Comparison of ENCODE assay signal across 8 cellular contexts in the genomic region with DNA sequence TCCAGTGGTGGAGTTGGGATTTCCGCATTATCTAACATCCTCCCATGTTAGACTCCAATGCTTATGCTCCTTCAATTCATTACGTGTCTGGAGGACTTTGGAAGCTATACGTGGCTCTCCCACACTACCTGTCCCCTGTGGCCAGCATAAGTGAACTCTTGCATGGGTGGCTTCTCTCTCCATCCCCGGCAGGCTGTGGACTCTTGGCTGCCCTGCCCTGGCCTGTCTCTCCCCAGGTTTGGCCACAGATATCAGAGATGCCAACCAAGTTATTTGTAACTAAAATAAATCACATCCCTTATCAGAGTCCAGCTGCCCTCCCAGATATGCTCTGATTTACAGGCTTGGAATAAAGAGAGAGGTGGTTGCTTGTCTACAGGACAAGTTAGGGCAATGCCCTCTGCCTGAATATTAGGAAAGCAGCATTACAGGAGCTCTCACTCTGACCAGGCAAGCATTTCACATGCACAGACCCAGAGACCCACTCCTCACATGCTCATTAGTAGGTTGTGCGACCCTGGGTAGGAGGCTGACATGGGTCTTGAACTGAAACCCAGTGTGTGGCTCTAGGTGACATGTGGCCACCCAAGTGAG. TPM values are rescaled to one million over a fixed set of nuclear protein-coding genes. Genes with fewer than 3 reads are reported as not detected.
DNase-seq lines count a peak whose midpoint lies in the region; ATAC-seq, FAIRE-seq and TF ChIP-seq lines count a peak whose summit lies in the region.

No MANE protein-coding gene starts in this region.

- H3K4me1 ChIP-seq in CD4-positive, alpha-beta memory T cell (ENCODE audit: insufficient read depth, low read length): peaks cover 67% of the 10 kb centered on the region
- peaks cover 25% of the 10 kb centered on the region for H3K4me1 ChIP-seq in rectal smooth muscle tissue (ENCODE audit: control insufficient read depth, insufficient read depth, low read length)

- intact Hi-C loops in CD4-positive, alpha-beta memory T cell (cut with micrococcal nuclease): loop anchor here (1.0 to 5.0 kb wide), 8 partner anchors 9 to 249 kb away; partner anchors contain the start of genes APIP and PDHX

- no peak for FAIRE-seq in bronchial epithelial cell (lab: Jason Lieb, UNC)

- H3K9me3 Mint-ChIP-seq in CD4-positive, alpha-beta memory T cell: no peaks in the 10 kb centered on the region

- CTCF ChIA-PET in CD4-positive, alpha-beta memory T cell (lab: Charles Lee; ENCODE audit: partially characterized antibody): interaction anchor here (1.0 to 10.3 kb wide), 4 partner anchors 11 to 144 kb away, joined by 3 to 151 read pairs (median 4); no protein-coding TSS in a partner anchor

- DNase-seq in CD4-positive, alpha-beta memory T cell: no peak
- peak; percentile 34 for DNase-seq in M059J (ENCODE audit: low read depth)
- DNase-seq in bronchial epithelial cell (ENCODE audit: low read depth): peak; percentile 69
- DNase-seq in stimulated activated CD4-positive, alpha-beta T cell treated with anti-CD3 and anti-CD28 coated beads, Interleukin-4, amount 100 ng/mL, for 4 hours: no peak

- peaks cover 39 to 87% of the 10 kb centered on the region in 2 donors for H3K36me3 Mint-ChIP-seq in CD4-positive, alpha-beta memory T cell

- POLR2A ChIA-PET in CD4-positive, alpha-beta memory T cell (lab: Charles Lee; ENCODE audit: partially characterized antibody): interaction anchor here (0.8 to 15.5 kb wide), 18 partner anchors 9 to 162 kb away, joined by 3 to 1106 read pairs (median 5); no protein-coding TSS in a partner anchor

- peak overlapping the region; percentile 93 to 100 (median 95) for H3K27ac Mint-ChIP-seq in CD4-positive, alpha-beta memory T cell

- H3K9ac ChIP-seq in rectal smooth muscle tissue (ENCODE audit: low read length): no peak overlapping the region

- H3K36me3 ChIP-seq in CD4-positive, alpha-beta memory T cell (ENCODE audit: insufficient read depth, low read length): peaks cover 6% of the 10 kb centered on the region
- peaks cover 8% of the 10 kb centered on the region for H3K36me3 ChIP-seq in bronchial epithelial cell (ENCODE audit: control insufficient read depth, insufficient read depth, low read length)
- no peaks in the 10 kb centered on the region for H3K36me3 ChIP-seq in rectal smooth muscle tissue (ENCODE audit: control insufficient read depth, insufficient read depth, low read length)

- no peaks in the 10 kb centered on the region for H3K27me3 ChIP-seq in CD4-positive, alpha-beta memory T cell (ENCODE audit: insufficient read depth, low read length)
- H3K27me3 ChIP-seq in bronchial epithelial cell (ENCODE audit: control insufficient read depth, insufficient read depth, low read length) (no peaks in the 10 kb centered on the region), rectal smooth muscle tissue (ENCODE audit: control insufficient read depth, insufficient read depth, low read length) (no peaks in the 10 kb centered on the region)

- H3K27ac ChIP-seq in CD4-positive, alpha-beta memory T cell (ENCODE audit: low read depth, low read length): peak overlapping the region; percentile 73
- H3K27ac ChIP-seq in rectal smooth muscle tissue (ENCODE audit: low read depth, low read length): peak overlapping the region; percentile 57

- no peaks in the 10 kb centered on the region for H3K27me3 Mint-ChIP-seq in CD4-positive, alpha-beta memory T cell

- H3K9me3 ChIP-seq in CD4-positive, alpha-beta memory T cell (ENCODE audit: control insufficient read depth in 1 of 2, low read length in 2 of 2): no peaks in the 10 kb centered on the region

- H3K4me3 ChIP-seq in CD4-positive, alpha-beta memory T cell (ENCODE audit: low read length in 2 of 2): peak overlapping the region; percentile 55 to 59
- H3K4me3 ChIP-seq in bronchial epithelial cell (ENCODE audit: low read depth, low read length) (peak overlapping the region; percentile 6), rectal smooth muscle tissue (ENCODE audit: low read length) (peak overlapping the region; percentile 46)

- peak overlapping the region; percentile 83 to 99 (median 98) for H3K4me3 Mint-ChIP-seq in CD4-positive, alpha-beta memory T cell

- TF ChIP-seq CTCF in bronchial epithelial cell (IDR thresholded peaks at IDR 0.05; ENCODE audit: insufficient read depth, low read length, severe bottlenecking): no peak

- ATAC-seq in GM21529 (IDR thresholded peaks at IDR 0.05; ENCODE audit: unreplicated experiment): no peak
- no peak for ATAC-seq in HG03457 (IDR thresholded peaks at IDR 0.05; ENCODE audit: unreplicated experiment)
- no peak for ATAC-seq in HG02610 (IDR thresholded peaks at IDR 0.05; ENCODE audit: unreplicated experiment)

- H3K4me1 Mint-ChIP-seq in CD4-positive, alpha-beta memory T cell: peaks cover 54 to 88% (median 65%) of the 10 kb centered on the region in 4 donors

RNA-seq across cellular contexts. Expression of gene CD44, which starts 4.6 kb away (rescaled TPM):
- 100 to 1,000 TPM; 808 to 809 TPM for total RNA-seq in CD4-positive, alpha-beta memory T cell
- 100 to 1,000 TPM; 390 to 554 TPM for polyA plus RNA-seq in CD4-positive, alpha-beta memory T cell
- 405 and 667 TPM in 2 replicates for total RNA-seq in M059J (2014; rRNA removed; shearing (Covaris generic))
- 254 and 319 TPM in 2 replicates for total RNA-seq in bronchial epithelial cell

Comparison
In these comparisons a context has a peak if more than half of its experiments do, and no peak if none do; other contexts are left out.
1. DNase-seq: peak in M059J (single experiment) and bronchial epithelial cell (single experiment); none in CD4-positive, alpha-beta memory T cell (0 of 5) and stimulated activated CD4-positive, alpha-beta T cell treated with anti-CD3 and anti-CD28 coated beads, Interleukin-4, amount 100 ng/mL, for 4 hours (0 of 2).
2. H3K4me3 ChIP-seq: peak in every context shown above with its lines; median percentile 57 in CD4-positive, alpha-beta memory T cell; 46 in rectal smooth muscle tissue; 6 in bronchial epithelial cell.